Comparison of ENCODE assay signal across 9 cellular contexts in the genomic region with DNA sequence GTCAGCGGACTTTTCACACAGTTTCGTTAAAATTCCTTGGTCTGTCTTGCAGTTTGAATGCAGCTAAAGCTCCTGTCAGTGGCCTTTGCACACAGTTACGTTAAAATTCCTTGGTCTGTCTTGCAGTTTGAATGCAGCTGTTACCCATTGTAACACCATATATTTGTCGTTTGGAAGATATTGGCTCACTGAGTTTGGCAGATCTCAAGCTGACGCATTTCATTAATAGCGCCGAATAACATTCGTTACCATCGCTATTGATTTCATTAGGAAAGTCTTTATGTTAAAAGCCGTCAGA. TPM values are rescaled to one million over a fixed set of nuclear protein-coding genes. Genes with fewer than 3 reads are reported as not detected.
A peak's percentile ranks its signal among the peaks of the same experiment; 100 is the strongest.
DNase-seq lines count a peak whose midpoint lies in the region; ATAC-seq, FAIRE-seq and TF ChIP-seq lines count a peak whose summit lies in the region.
"Had no signal": no experiment of that assay in that cellular context is flagged by ENCODE, and none has a peak within 500 bp of the region (broad histone marks: within the 10 kb centered on the region; RNA-seq: fewer than 3 reads in every experiment).

No MANE protein-coding gene starts in this region.

- DNase-seq in GM12864 (ENCODE audit: low read depth) (no peak), SK-N-MC (ENCODE audit: low read depth, low spot score) (no peak), fibroblast of pulmonary artery (ENCODE audit: low read depth) (no peak), psoas muscle (no peak), RCC 7860 (ENCODE audit: low spot score) (no peak), CD1c-positive myeloid dendritic cell (ENCODE audit: extremely low spot score) (no peak), NCI-H1092 (lab: John Stamatoyannopoulos, UW) (no peak)

- 4 to 10% (median 6%) methylated on average over 10 of the region's 10 CpGs for WGBS in psoas muscle, 3 donors

- no peak for TF ChIP-seq CTCF in GM12864 (IDR thresholded peaks at IDR 0.05; ENCODE audit: low read depth, low read length, missing control alignments)
- TF ChIP-seq CTCF in fibroblast of pulmonary artery (IDR thresholded peaks at IDR 0.05; ENCODE audit: low read length, missing control alignments): no peak
- TF ChIP-seq CTCF in psoas muscle (IDR thresholded peaks at IDR 0.05): no peak

- intact Hi-C loops in psoas muscle (cut with DNase I): loop anchor here (2.0 to 5.0 kb wide), 2 partner anchors 37 to 49 kb away; no protein-coding TSS in a partner anchor

- H3K27ac ChIP-seq in SK-N-MC (no peak overlapping the region), psoas muscle (peak overlapping the region; percentile 96)

- H3K36me3 ChIP-seq in SK-N-MC (ENCODE audit: insufficient read depth, low read length) (no peaks in the 10 kb centered on the region), psoas muscle (ENCODE audit: insufficient read depth in 1 of 2, low read depth in 1 of 2) (no peaks in the 10 kb centered on the region)

- H3K4me3 ChIP-seq in GM12864 (ENCODE audit: low read depth, low read length): peak overlapping the region; percentile 88
- H3K4me3 ChIP-seq in SK-N-MC: peak overlapping the region; percentile 87
- H3K4me3 ChIP-seq in fibroblast of pulmonary artery (replicated peaks; ENCODE audit: low read depth, low read length): peak overlapping the region; percentile 83
- peak overlapping the region; percentile 82 for H3K4me3 ChIP-seq in psoas muscle

- no peaks in the 10 kb centered on the region for H3K27me3 ChIP-seq in psoas muscle (ENCODE audit: insufficient read depth in 3 of 3, low read length in 2 of 3)

- ATAC-seq in psoas muscle (no peak), GM19328 (IDR thresholded peaks at IDR 0.05; ENCODE audit: unreplicated experiment) (no peak)

- H3K4me1 ChIP-seq in psoas muscle: peaks cover 21% of the 10 kb centered on the region

- H3K9me3 ChIP-seq in SK-N-MC (ENCODE audit: low read depth, low read length): no peaks in the 10 kb centered on the region
- H3K9me3 ChIP-seq in psoas muscle: no peaks in the 10 kb centered on the region
- H3K9me3 ChIP-seq: mucosa of descending colon had no signal

- no peak for FAIRE-seq in RCC 7860 (lab: Jason Lieb, UNC)

- H3K9ac ChIP-seq in SK-N-MC (ENCODE audit: insufficient read length): peak overlapping the region; percentile 72

RNA-seq across cellular contexts. Expression of gene LIMS1, which starts 1.1 kb away (rescaled TPM):
- 100 to 1,000 TPM in 3 of 4 donors, 10 to 100 TPM in 1; 55.1 to 219 (median 182) TPM for total RNA-seq in psoas muscle
- 100 to 1,000 TPM in 1 of 3 donors, 10 to 100 TPM in 2; 50.5 to 287 (median 63.5) TPM for polyA plus RNA-seq in psoas muscle
